In the genomic region with DNA sequence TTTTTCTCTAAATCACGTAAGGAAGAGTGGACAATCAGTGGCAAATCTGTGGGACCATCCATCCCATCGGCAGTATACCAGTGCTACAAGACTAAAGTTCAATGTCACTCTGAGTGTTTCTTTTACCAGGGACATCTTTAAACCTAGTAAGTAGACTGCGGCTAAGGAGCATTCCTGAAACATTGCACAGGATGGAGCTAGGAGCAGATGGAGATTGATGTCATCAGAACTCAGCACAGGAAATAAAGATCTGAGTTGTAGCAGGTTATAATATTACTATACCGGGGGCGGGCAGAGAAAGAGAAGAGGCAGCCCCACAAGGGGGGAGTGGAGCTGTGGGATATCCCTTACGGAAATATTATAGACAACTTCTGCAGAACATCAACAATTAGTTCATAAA, we compare ENCODE assay signal across 20 cellular contexts.
DNase-seq lines count a peak whose midpoint lies in the region; ATAC-seq and TF ChIP-seq lines count a peak whose summit lies in the region.
"Had no signal": no experiment of that assay in that cellular context is flagged by ENCODE, and none has a peak within 500 bp of the region (broad histone marks: within the 10 kb centered on the region; RNA-seq: fewer than 3 reads in every experiment).

No MANE protein-coding gene starts in this region.

- no peaks in the 10 kb centered on the region for H3K9me3 ChIP-seq in mesenchymal stem cell (ENCODE audit: control insufficient read depth, low read length)
- H3K9me3 ChIP-seq: Caco-2 had no signal

- H3K4ac ChIP-seq in mesenchymal stem cell (ENCODE audit: low read depth in 1 of 2, low read length in 2 of 2): no peak overlapping the region

- H3K79me1 ChIP-seq in mesenchymal stem cell (replicated peaks; ENCODE audit: low read length, poor library complexity, severe bottlenecking): no peaks in the 10 kb centered on the region

- no peaks in the 10 kb centered on the region for H3K27me3 ChIP-seq in mesenchymal stem cell (ENCODE audit: control insufficient read depth in 1 of 2, insufficient read depth in 1 of 2, low read length in 2 of 2)

- no peak overlapping the region for H2AK5ac ChIP-seq in mesenchymal stem cell (ENCODE audit: low read length, severe bottlenecking)

- H2BK15ac ChIP-seq in mesenchymal stem cell (ENCODE audit: low read depth, poor library complexity, severe bottlenecking): no peak overlapping the region

- no peak overlapping the region for H2BK120ac ChIP-seq in mesenchymal stem cell (ENCODE audit: low read depth, low read length)

- TF ChIP-seq CTCF in astrocyte of the spinal cord (IDR thresholded peaks at IDR 0.05; ENCODE audit: low read depth, low read length): no peak

- in situ Hi-C loops in astrocyte of the spinal cord (cut with HindIII; ENCODE audit: low sequenced_read_pairs): no loop called here

- H2AFZ ChIP-seq in mesenchymal stem cell (ENCODE audit: low read depth, low read length): no peak overlapping the region

- ATAC-seq in HG03097 (IDR thresholded peaks at IDR 0.05; ENCODE audit: low FRiP score, unreplicated experiment): no peak
- ATAC-seq: GM12878 had no signal

- DNase-seq in Daoy (ENCODE audit: low read depth) (peak; percentile 20), ELR (ENCODE audit: low read depth) (peak; percentile 35), astrocyte of the spinal cord (ENCODE audit: low read depth, low spot score) (peak; percentile 42), mesenchymal stem cell (peak; percentile 21)
- DNase-seq in activated T-cell treated with anti-CD3 and anti-CD28 coated beads, Interleukin-2, amount 50 U/mL, for 1 hour: no peak
- DNase-seq in activated CD4-positive, CD25-positive, alpha-beta regulatory T cell treated with anti-CD3 and anti-CD28 coated beads, Interleukin-2, amount 50 U/mL, for 72 hours: no peak
- DNase-seq: ACHN, Caco-2, DMS53, GDM1, HCEC 1CT, KG1, NCI-H1048, NCI-H1436 treated with DMSO at 0.1 percent for 48 hours, NCI-H2029 treated with DMSO at 0.1 percent for 48 hours, NCI-H2171 treated with DMSO at 0.1 percent for 48 hours, NCI-H748 treated with DMSO at 0.1 percent for 48 hours, OCI-M1 had no signal

- no peak overlapping the region for H3K23ac ChIP-seq in mesenchymal stem cell (ENCODE audit: low read length in 2 of 2)

- no peak overlapping the region for H2BK12ac ChIP-seq in mesenchymal stem cell (ENCODE audit: low read length in 2 of 2)

- peaks cover 0 to 22% of the 10 kb centered on the region in 2 experiments for H3K36me3 ChIP-seq in mesenchymal stem cell (ENCODE audit: control insufficient read depth in 1 of 2, insufficient read depth in 2 of 2, low read depth in 1 of 2, low read length in 2 of 2)

- WGBS in mesenchymal stem cell: 97% methylated on average over 3 of the region's 6 CpGs

- no peak overlapping the region for H3K4me3 ChIP-seq in astrocyte of the spinal cord (ENCODE audit: low read depth, low read length)
- H3K4me3 ChIP-seq in mesenchymal stem cell (ENCODE audit: insufficient read depth in 1 of 2, low read depth in 1 of 2, low read length in 2 of 2): no peak overlapping the region
- H3K4me3 ChIP-seq: GM12878 had no signal

- H4K8ac ChIP-seq in mesenchymal stem cell (ENCODE audit: low read length): no peak overlapping the region

- H3K18ac ChIP-seq in mesenchymal stem cell (ENCODE audit: low read depth in 1 of 2, low read length in 2 of 2): no peak overlapping the region

- no peak overlapping the region for H3K9ac ChIP-seq in mesenchymal stem cell (ENCODE audit: low read length)

- peaks cover 2% of the 10 kb centered on the region for H3K4me1 ChIP-seq in mesenchymal stem cell (ENCODE audit: control insufficient read depth, insufficient read depth, low read depth, low read length)

- no peak overlapping the region for H2BK5ac ChIP-seq in mesenchymal stem cell (ENCODE audit: low read depth, low read length, poor library complexity, severe bottlenecking)

- no peak overlapping the region for H3K14ac ChIP-seq in mesenchymal stem cell (ENCODE audit: low read length in 2 of 2)

- H3K27ac ChIP-seq in mesenchymal stem cell (ENCODE audit: low read length, poor library complexity, severe bottlenecking): no peak overlapping the region

- H4K91ac ChIP-seq in mesenchymal stem cell (ENCODE audit: low read length): no peak overlapping the region

- no peak overlapping the region for H3K4me2 ChIP-seq in mesenchymal stem cell (ENCODE audit: low read length, poor library complexity, severe bottlenecking)

Comparison
In these comparisons a context has a peak if more than half of its experiments do, and no peak if none do; other contexts are left out.
1. DNase-seq: peak in Daoy (single experiment), ELR (single experiment), astrocyte of the spinal cord (single experiment) and mesenchymal stem cell (single experiment); none in activated T-cell treated with anti-CD3 and anti-CD28 coated beads, Interleukin-2, amount 50 U/mL, for 1 hour (single experiment) and activated CD4-positive, CD25-positive, alpha-beta regulatory T cell treated with anti-CD3 and anti-CD28 coated beads, Interleukin-2, amount 50 U/mL, for 72 hours (single experiment).